8 cellular contexts compared by ENCODE assay signal in the genomic region with DNA sequence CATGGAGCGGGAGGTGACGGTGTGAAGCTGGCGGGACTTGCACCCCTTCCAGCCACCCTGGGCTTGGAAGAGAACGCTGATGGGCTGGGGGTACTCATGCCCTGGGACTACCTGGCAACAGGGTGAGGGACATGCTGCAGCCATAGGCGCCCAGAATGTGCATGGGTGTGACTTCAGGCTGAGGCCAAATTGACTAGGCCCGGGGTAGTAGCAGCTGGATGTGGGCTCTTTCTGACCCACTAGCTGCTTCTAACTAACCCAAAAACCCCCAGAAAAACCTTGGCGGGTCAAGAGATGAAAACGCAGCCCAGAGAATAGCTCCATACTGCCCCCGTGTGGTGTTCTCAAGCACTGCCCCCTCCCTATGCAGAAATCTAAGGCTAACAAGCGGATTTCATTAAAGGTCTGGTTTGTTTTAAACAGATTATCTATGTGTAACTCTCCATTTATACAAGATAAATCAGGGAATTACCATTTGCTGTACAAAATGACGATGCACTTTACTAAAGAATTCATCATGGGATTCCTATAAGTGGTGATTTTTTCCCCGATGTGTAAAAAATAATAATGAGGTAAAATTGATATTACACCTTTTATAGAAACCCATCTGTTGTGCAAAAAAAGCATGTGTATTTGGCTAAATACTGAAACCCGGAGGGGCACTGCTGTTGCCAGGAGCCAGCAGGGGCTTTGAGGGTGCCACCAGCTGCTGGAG. TPM values are rescaled to one million over a fixed set of nuclear protein-coding genes. Genes with fewer than 3 reads are reported as not detected.
DNase-seq lines count a peak whose midpoint lies in the region; ATAC-seq and TF ChIP-seq lines count a peak whose summit lies in the region.

No MANE protein-coding gene starts in this region.

- peaks cover 7% of the 10 kb centered on the region for H3K27me3 Mint-ChIP-seq in HFFc6 (ENCODE audit: insufficient read depth)

- H3K4me1 Mint-ChIP-seq in HFFc6 (ENCODE audit: low read depth), result peaks cover 25% of the 10 kb centered on the region

- H3K4me1 ChIP-seq in adrenal gland (replicated peaks in 1 of 2) (peaks cover 30 to 50% of the 10 kb centered on the region in 2 donors), spleen (peaks cover 40 to 68% (median 55%) of the 10 kb centered on the region in 6 donors)

- peak overlapping the region in 1 of 4 donors; percentile 57 for H3K4me3 ChIP-seq in adrenal gland
- peak overlapping the region in 4 of 8 donors; percentile 32 to 70 (median 38) for H3K4me3 ChIP-seq in spleen

- intact Hi-C loops in adrenal gland (cut with DNase I) (no loop called here), spleen (cut with DNase I; ENCODE audit: low total_unique reads) (loop anchor here (10.0 kb wide), 1 partner anchor 60 kb away; no protein-coding TSS in a partner anchor)

- H3K27ac ChIP-seq in adrenal gland, result peak overlapping the region in 1 of 5 donors; percentile 10
- no peak overlapping the region for H3K27ac ChIP-seq in spleen

- peaks cover 0 to 30% of the 10 kb centered on the region in 2 donors for H3K36me3 ChIP-seq in adrenal gland (replicated peaks in 1 of 2)
- H3K36me3 ChIP-seq in spleen, result peaks cover 0 to 30% (median 8%) of the 10 kb centered on the region in 6 donors

- H3K27ac Mint-ChIP-seq in HFFc6, result no peak overlapping the region; the same call in 1 of the 2 replicates

- H3K4me3 Mint-ChIP-seq in HFFc6, result peak overlapping the region; percentile 36; the same call in 1 of the 2 replicates

- H3K36me3 Mint-ChIP-seq in HFFc6 (ENCODE audit: low read depth), result peaks cover 7% of the 10 kb centered on the region; the same call in 1 of the 2 replicates

- TF ChIP-seq CTCF in HFFc6 (IDR thresholded peaks at IDR 0.05) (peak; percentile 93), adrenal gland (IDR thresholded peaks at IDR 0.05) (peak; percentile 77 to 96 (median 81)), spleen (IDR thresholded peaks at IDR 0.05 in 8 of 11, conservative IDR thresholded peaks at IDR 0.05 in 3 of 11) (peak; percentile 58 to 93 (median 83))

- no peak for TF ChIP-seq POLR2A in adrenal gland (IDR thresholded peaks at IDR 0.05)
- TF ChIP-seq POLR2A in spleen (IDR thresholded peaks at IDR 0.05), result no peak

- H3K9me3 ChIP-seq in adrenal gland (replicated peaks in 1 of 3) (no peaks in the 10 kb centered on the region), spleen (no peaks in the 10 kb centered on the region)

- DNase-seq in COR-L47 (lab: John Stamatoyannopoulos, UW) (peak; percentile 35), HFFc6 (peak; percentile 30), RPMI7951 (ENCODE audit: low read depth) (peak; percentile 33), adrenal gland (peak in 5 of 7 donors; percentile 58 to 87 (median 65)), hippocampal formation (lab: John Stamatoyannopoulos, UW) (peak; percentile 20 to 35), spleen (peak; percentile 72)

- ATAC-seq in GM21723 (IDR thresholded peaks at IDR 0.05; ENCODE audit: unreplicated experiment) (no peak), GM21737 (IDR thresholded peaks at IDR 0.05; ENCODE audit: unreplicated experiment) (no peak)

- WGBS in adrenal gland, 4 donors, result 30 to 40% (median 34%) methylated on average over 12 to 13 of the region's 13 CpGs
- 25 to 36% (median 31%) methylated on average over 13 of the region's 13 CpGs for whole genome bisulfite sequencing in spleen, 5 donors

- H3K9me3 Mint-ChIP-seq in HFFc6, result no peaks in the 10 kb centered on the region

- no peaks in the 10 kb centered on the region for H3K27me3 ChIP-seq in adrenal gland
- H3K27me3 ChIP-seq in spleen (replicated peaks in 1 of 7), result peaks cover 0 to 57% (median 10%) of the 10 kb centered on the region in 7 donors

RNA-seq across cellular contexts. Expression of gene SMARCD3, which starts 4.2 kb away (rescaled TPM):
- total RNA-seq in HFFc6 (2021; fragmentation: NEBNext Ultra II Directional; extraction: Animal tissue kit (Norgen Biotek cat#: 25700)), result 10 to 100 TPM; 28.0 to 32.9 (median 31.2) TPM
- 12.6 and 13.2 TPM in 2 replicates for total RNA-seq in RPMI7951 (2014; rRNA removed; shearing (Covaris generic))
- total RNA-seq in adrenal gland, result 100 to 1,000 TPM in 5 of 8 donors, 10 to 100 TPM in 3; 62.7 to 147 (median 105) TPM
- 100 to 1,000 TPM in 2 of 3 donors, 10 to 100 TPM in 1; 46.4 to 194 (median 147) TPM for polyA plus RNA-seq in adrenal gland
- total RNA-seq in spleen, result 10 to 100 TPM; 12.0 to 40.2 (median 18.1) TPM
- polyA plus RNA-seq in spleen, result 10 to 100 TPM in 2 of 3 donors, 1 to 10 TPM in 1; 8.8 to 16.2 (median 15.1) TPM

RNA-seq across cellular contexts. Expression of gene CHPF2, which starts 12.0 kb away (rescaled TPM):
- 100 to 1,000 TPM; 125 to 171 (median 138) TPM for total RNA-seq in HFFc6 (2021; fragmentation: NEBNext Ultra II Directional; extraction: Animal tissue kit (Norgen Biotek cat#: 25700))
- total RNA-seq in RPMI7951 (2014; rRNA removed; shearing (Covaris generic)), result 28.0 and 32.0 TPM in 2 replicates
- total RNA-seq in adrenal gland (10 to 100 TPM; 42.9 to 84.1 (median 63.2) TPM), spleen (10 to 100 TPM; 39.9 to 55.4 (median 47.6) TPM)
- polyA plus RNA-seq in adrenal gland (10 to 100 TPM; 15.8 to 87.8 (median 58.7) TPM), spleen (10 to 100 TPM; 16.3 to 30.0 (median 27.8) TPM)

RNA-seq across cellular contexts. Expression of gene ABCF2, which starts 17.3 kb away (rescaled TPM):
- 10 to 100 TPM; 63.8 to 79.7 (median 67.8) TPM for total RNA-seq in HFFc6 (2021; fragmentation: NEBNext Ultra II Directional; extraction: Animal tissue kit (Norgen Biotek cat#: 25700))
- total RNA-seq in RPMI7951 (2014; rRNA removed; shearing (Covaris generic)), result 56.8 and 60.4 TPM in 2 replicates
- total RNA-seq in adrenal gland, result 100 to 1,000 TPM in 1 of 8 donors, 10 to 100 TPM in 7; 20.8 to 110 (median 31.0) TPM
- polyA plus RNA-seq in adrenal gland, result 10 to 100 TPM; 15.6 to 36.9 (median 16.1) TPM
- total RNA-seq in spleen, result 10 to 100 TPM; 22.7 to 30.0 (median 29.8) TPM
- 10 to 100 TPM in 2 of 3 donors, 1 to 10 TPM in 1; 9.2 to 19.3 (median 12.9) TPM for polyA plus RNA-seq in spleen

RNA-seq across cellular contexts. Expression of gene H2BK1, which starts 34.0 kb away (rescaled TPM):
- total RNA-seq in HFFc6 (2021; fragmentation: NEBNext Ultra II Directional; extraction: Animal tissue kit (Norgen Biotek cat#: 25700)), result not detected
- not detected in 2 replicates for total RNA-seq in RPMI7951 (2014; rRNA removed; shearing (Covaris generic))
- total RNA-seq in adrenal gland (not detected), spleen (not detected)
- polyA plus RNA-seq in adrenal gland (not detected), spleen (under 1 TPM in 1 of 3 donors, not detected in 2; 0.24 TPM)

RNA-seq across cellular contexts. Expression of gene ASB10, which starts 57.3 kb away (rescaled TPM):
- total RNA-seq in HFFc6 (2021; fragmentation: NEBNext Ultra II Directional; extraction: Animal tissue kit (Norgen Biotek cat#: 25700)), result not detected
- total RNA-seq in RPMI7951 (2014; rRNA removed; shearing (Covaris generic)), result not detected in 2 replicates
- total RNA-seq in adrenal gland (not detected), spleen (not detected)
- polyA plus RNA-seq in adrenal gland (not detected), spleen (not detected)
